Comparison of ENCODE assay signal across 20 cellular contexts in genomic region chrX:108267561-108267960, GRCh38.
"Had no signal": no experiment of that assay in that cellular context is flagged by ENCODE, and none has a peak within 500 bp of the region (broad histone marks: within the 10 kb centered on the region; RNA-seq: fewer than 3 reads in every experiment).

No MANE protein-coding gene starts in this region.

- H2AFZ ChIP-seq: parathyroid adenoma had no signal

- ATAC-seq: naive thymus-derived CD4-positive, alpha-beta T cell; right lobe of liver; stimulated activated naive B cell treated with anti-CD40 and anti-IgM and Interleukin-4, amounts not matched to agents 10 μg/mL and 1 μg/mL and 100 μg/mL, for 72 hours; stimulated activated naive CD8-positive, alpha-beta T cell treated with anti-CD3 and anti-CD28 coated beads, Interleukin-15, amount 100 ng/mL, for 72 hours had no signal

- H3K27me3 Mint-ChIP-seq: stimulated activated naive CD8-positive, alpha-beta T cell treated with anti-CD3 and anti-CD28 coated beads, Interleukin-15, amount 100 ng/mL, for 72 hours had no signal

- H3K9ac ChIP-seq: parathyroid adenoma had no signal

- DNase-seq: colonic mucosa; dermis blood vessel endothelial cell; foreskin fibroblast; kidney glomerular epithelial cell; naive thymus-derived CD4-positive, alpha-beta T cell; nephron progenitor cell; psoas muscle; retina; right lobe of liver; spleen; stimulated activated CD4-positive, alpha-beta T cell treated with anti-CD3 and anti-CD28 coated beads, Interleukin-15, amount 100 ng/mL, for 24 hours; stimulated activated CD4-positive, alpha-beta T cell treated with anti-CD3 and anti-CD28 coated beads, Interleukin-1b, Interleukin-23, amount 100 ng/mL, for 48 hours; stimulated activated CD4-positive, alpha-beta T cell treated with anti-CD3 and anti-CD28 coated beads, Interleukin-4, amount 100 ng/mL, for 24 hours; stimulated activated naive B cell treated with anti-CD40 and anti-IgM and Interleukin-4, amounts not matched to agents 10 μg/mL and 1 μg/mL and 100 μg/mL, for 72 hours; stimulated activated naive CD8-positive, alpha-beta T cell treated with anti-CD3 and anti-CD28 coated beads, Interleukin-15, amount 100 ng/mL, for 72 hours; trophoblast cell had no signal

- H3K4me3 Mint-ChIP-seq: central memory CD8-positive, alpha-beta T cell; naive thymus-derived CD4-positive, alpha-beta T cell; nephron progenitor cell; stimulated activated naive B cell treated with anti-CD40 and anti-IgM and Interleukin-4, amounts not matched to agents 10 μg/mL and 1 μg/mL and 100 μg/mL, for 72 hours; stimulated activated naive CD8-positive, alpha-beta T cell treated with anti-CD3 and anti-CD28 coated beads, Interleukin-15, amount 100 ng/mL, for 72 hours had no signal

- FAIRE-seq: urothelium cell line had no signal

- H3K9me3 Mint-ChIP-seq: central memory CD8-positive, alpha-beta T cell; stimulated activated naive B cell treated with anti-CD40 and anti-IgM and Interleukin-4, amounts not matched to agents 10 μg/mL and 1 μg/mL and 100 μg/mL, for 72 hours; stimulated activated naive CD8-positive, alpha-beta T cell treated with anti-CD3 and anti-CD28 coated beads, Interleukin-15, amount 100 ng/mL, for 72 hours had no signal

- H3K27me3 ChIP-seq: colonic mucosa, right lobe of liver, spleen had no signal

- H3K4me1 ChIP-seq: colonic mucosa, parathyroid adenoma, psoas muscle, right lobe of liver, spleen had no signal

- H3K9me3 ChIP-seq: colonic mucosa, psoas muscle, right lobe of liver, spleen, thoracic aorta had no signal

- H3K27ac ChIP-seq: colonic mucosa, parathyroid adenoma, psoas muscle, right lobe of liver, spleen, thoracic aorta had no signal

- H3K79me2 ChIP-seq: parathyroid adenoma had no signal

- H3K4me3 ChIP-seq: colonic mucosa, psoas muscle, right lobe of liver, spleen, thoracic aorta had no signal

- H3K27ac Mint-ChIP-seq: naive thymus-derived CD4-positive, alpha-beta T cell; nephron progenitor cell; stimulated activated naive B cell treated with anti-CD40 and anti-IgM and Interleukin-4, amounts not matched to agents 10 μg/mL and 1 μg/mL and 100 μg/mL, for 72 hours; stimulated activated naive CD8-positive, alpha-beta T cell treated with anti-CD3 and anti-CD28 coated beads, Interleukin-15, amount 100 ng/mL, for 72 hours had no signal

- H3K36me3 ChIP-seq: colonic mucosa, right lobe of liver, spleen, thoracic aorta had no signal

- H3K36me3 Mint-ChIP-seq: naive thymus-derived CD4-positive, alpha-beta T cell; stimulated activated naive B cell treated with anti-CD40 and anti-IgM and Interleukin-4, amounts not matched to agents 10 μg/mL and 1 μg/mL and 100 μg/mL, for 72 hours had no signal

- H3K4me1 Mint-ChIP-seq: naive thymus-derived CD4-positive, alpha-beta T cell; stimulated activated naive B cell treated with anti-CD40 and anti-IgM and Interleukin-4, amounts not matched to agents 10 μg/mL and 1 μg/mL and 100 μg/mL, for 72 hours; stimulated activated naive CD8-positive, alpha-beta T cell treated with anti-CD3 and anti-CD28 coated beads, Interleukin-15, amount 100 ng/mL, for 72 hours had no signal
